Comparison of ENCODE assay signal across 20 cellular contexts in genomic region chr12:71315328-71315960, GRCh38.
DNase-seq lines count a peak whose midpoint lies in the region.
"Had no signal": no experiment of that assay in that cellular context is flagged by ENCODE, and none has a peak within 500 bp of the region (broad histone marks: within the 10 kb centered on the region; RNA-seq: fewer than 3 reads in every experiment).

No MANE protein-coding gene starts in this region.

- no peak overlapping the region for H4K12ac ChIP-seq in trophoblast cell (ENCODE audit: low read depth, low read length)

- H3K14ac ChIP-seq in trophoblast cell (ENCODE audit: low read length), result no peak overlapping the region

- H3K23ac ChIP-seq in trophoblast cell (ENCODE audit: low read length), result no peak overlapping the region

- H3K4ac ChIP-seq in trophoblast cell (ENCODE audit: low read depth, low read length), result no peak overlapping the region

- H2BK12ac ChIP-seq in trophoblast cell (ENCODE audit: low read length), result no peak overlapping the region

- no peak overlapping the region for H3K18ac ChIP-seq in trophoblast cell (ENCODE audit: low read length)

- no peaks in the 10 kb centered on the region for H3K9me3 ChIP-seq in trophoblast cell (ENCODE audit: insufficient read depth, low read depth, low read length)
- H3K9me3 ChIP-seq: HAP-1 had no signal

- no peak overlapping the region for H2BK5ac ChIP-seq in trophoblast cell (ENCODE audit: low read depth, low read length, poor library complexity)

- peak overlapping the region; percentile 28 for H3K27ac ChIP-seq in epithelial cell of prostate
- H3K27ac ChIP-seq in trophoblast cell (ENCODE audit: low read depth, low read length), result no peak overlapping the region
- H3K27ac ChIP-seq: SJSA1 had no signal

- no peaks in the 10 kb centered on the region for H3K79me1 ChIP-seq in trophoblast cell (ENCODE audit: low read length)

- no CpG with 5 or more reads among the region's 9 CpGs for WGBS in trophoblast cell (ENCODE audit: extremely low coverage, insufficient coverage, insufficient read length)

- H4K91ac ChIP-seq in trophoblast cell (ENCODE audit: low read depth, low read length), result no peak overlapping the region

- no peak overlapping the region for H2BK120ac ChIP-seq in trophoblast cell (ENCODE audit: insufficient read depth, low read length, poor library complexity)

- no peak overlapping the region for H3K4me2 ChIP-seq in trophoblast cell (ENCODE audit: low read length)

- peak overlapping the region; percentile 32 for H2AK5ac ChIP-seq in trophoblast cell (ENCODE audit: low read length)

- no peak overlapping the region for H2AFZ ChIP-seq in trophoblast cell (ENCODE audit: insufficient read depth, low read length, poor library complexity)

- H3K36me3 ChIP-seq in trophoblast cell (ENCODE audit: control insufficient read depth in 1 of 2, insufficient read depth in 2 of 2, low read length in 2 of 2), result no peaks in the 10 kb centered on the region
- H3K36me3 ChIP-seq: BE2C, HAP-1, SJSA1 had no signal

- H3K79me2 ChIP-seq in trophoblast cell (ENCODE audit: control insufficient read depth, insufficient read depth, low read length, poor library complexity), result no peaks in the 10 kb centered on the region

- DNase-seq in LHCN-M2 (ENCODE audit: low read depth) (peak; percentile 10), NCI-H510A (lab: John Stamatoyannopoulos, UW) (peak; percentile 15), epithelial cell of prostate (ENCODE audit: low read depth, low spot score) (no peak), trophoblast cell (no peak), AML-193 (lab: John Stamatoyannopoulos, UW) (no peak), NCI-H187 treated with DMSO at 0.1 percent for 48 hours (lab: John Stamatoyannopoulos, UW) (no peak), A172 (ENCODE audit: low spot score) (no peak), MV-4-11 (lab: John Stamatoyannopoulos, UW) (no peak)
- DNase-seq: BE2C; CD4-positive, alpha-beta T cell; EL; IMR-90; NCI-H1436; NCI-H2029 treated with DMSO at 0.1 percent for 48 hours; NCI-H2171 treated with DMSO at 0.1 percent for 48 hours; NCI-H524; OCI-M1; SW 1271 had no signal

- H3K9ac ChIP-seq in trophoblast cell (ENCODE audit: low read length), result no peak overlapping the region

- H3K4me3 ChIP-seq in trophoblast cell (ENCODE audit: low read depth, low read length), result no peak overlapping the region
- H3K4me3 ChIP-seq: HAP-1, SJSA1 had no signal

- H3K4me1 ChIP-seq in trophoblast cell (ENCODE audit: control insufficient read depth in 1 of 2, insufficient read depth in 2 of 2, low read length in 2 of 2), result peaks cover 3% of the 10 kb centered on the region in 2 experiments
- H3K4me1 ChIP-seq: BE2C, HAP-1, SJSA1 had no signal

- H3K27me3 ChIP-seq in trophoblast cell (ENCODE audit: insufficient read depth, low read length), result no peaks in the 10 kb centered on the region
- H3K27me3 ChIP-seq: BE2C, SJSA1 had no signal

- no peak overlapping the region for H4K8ac ChIP-seq in trophoblast cell (ENCODE audit: low read depth, low read length)

Comparison
In these comparisons a context has a peak if more than half of its experiments do, and no peak if none do; other contexts are left out.
1. DNase-seq: peak in LHCN-M2 (single experiment) and NCI-H510A (single experiment); none in epithelial cell of prostate (single experiment), trophoblast cell (0 of 2), AML-193 (0 of 2), NCI-H187 treated with DMSO at 0.1 percent for 48 hours (single experiment), A172 (single experiment) and MV-4-11 (single experiment).